ENCODE assay signal across 21 cellular contexts in genomic region chr12:132581348-132582057, GRCh38. TPM values are rescaled to one million over a fixed set of nuclear protein-coding genes. Genes with fewer than 3 reads are reported as not detected.
DNase-seq lines count a peak whose midpoint lies in the region; ATAC-seq and TF ChIP-seq lines count a peak whose summit lies in the region.
"Had no signal": no experiment of that assay in that cellular context is flagged by ENCODE, and none has a peak within 500 bp of the region (broad histone marks: within the 10 kb centered on the region; RNA-seq: fewer than 3 reads in every experiment).

No MANE protein-coding gene starts in this region.

- peak overlapping the region; percentile 90 for H3K4me2 ChIP-seq in GM23338
- no peak overlapping the region for H3K4me2 ChIP-seq in SK-N-SH

- ATAC-seq in GM23338 (peak; percentile 10), GM18498 (IDR thresholded peaks at IDR 0.05; ENCODE audit: unreplicated experiment) (no peak)
- ATAC-seq in stimulated activated memory B cell treated with anti-CD40 and anti-IgM and Interleukin-4, amounts not matched to agents 10 μg/mL and 1 μg/mL and 100 μg/mL, for 72 hours = no peak
- ATAC-seq: GM12878 had no signal

- TF ChIP-seq CTCF in GM23338 (conservative IDR thresholded peaks at IDR 0.05; ENCODE audit: low read depth in 2 of 2) (no peak), HEK293 (tag by site-specific recombination; IDR thresholded peaks at IDR 0.05) (no peak), esophagus muscularis mucosa (IDR thresholded peaks at IDR 0.05) (no peak), SK-N-SH (IDR thresholded peaks at IDR 0.05) (no peak)

- H3K36me3 Mint-ChIP-seq in GM23338 (ENCODE audit: low read depth) = peaks cover 22% of the 10 kb centered on the region
- peaks cover 74% of the 10 kb centered on the region for H3K36me3 Mint-ChIP-seq in stimulated activated memory B cell treated with anti-CD40 and anti-IgM and Interleukin-4, amounts not matched to agents 10 μg/mL and 1 μg/mL and 100 μg/mL, for 72 hours

- POLR2A ChIA-PET in HEK293 (lab: Yijun Ruan, JAX) = no interaction called here
- POLR2A ChIA-PET in SK-N-SH (lab: Yijun Ruan, JAX) = no interaction called here

- H3K4me3 ChIP-seq in GM23338 (peak overlapping the region; percentile 56), HEK293 (ENCODE audit: low read depth, low read length) (no peak overlapping the region), esophagus muscularis mucosa (peak overlapping the region in 2 of 4 donors; percentile 45 to 46), SK-N-SH (ENCODE audit: low read depth in 2 of 2, low read length in 1 of 2) (no peak overlapping the region)
- H3K4me3 ChIP-seq: GM12878, SJCRH30 had no signal

- H3K4me3 Mint-ChIP-seq in GM23338 = peak overlapping the region; percentile 59; the same call in 1 of the 3 replicates
- no peak overlapping the region for H3K4me3 Mint-ChIP-seq in stimulated activated memory B cell treated with anti-CD40 and anti-IgM and Interleukin-4, amounts not matched to agents 10 μg/mL and 1 μg/mL and 100 μg/mL, for 72 hours

- H3K27ac ChIP-seq in GM23338 (ENCODE audit: low read depth) (no peak overlapping the region), HEK293 (ENCODE audit: extremely low read depth, low read depth, low read length) (no peak overlapping the region), esophagus muscularis mucosa (replicated peaks in 1 of 4) (peak overlapping the region in 3 of 4 donors; percentile 56 to 78 (median 70)), SK-N-SH (ENCODE audit: low read depth in 2 of 2, low read length in 1 of 2) (no peak overlapping the region)
- H3K27ac ChIP-seq: Peyer's patch, SJCRH30 had no signal

- TF ChIP-seq POLR2A in esophagus muscularis mucosa (IDR thresholded peaks at IDR 0.05; ENCODE audit: low read depth) = no peak

- H3K9me3 ChIP-seq in HEK293 (ENCODE audit: control insufficient read depth, insufficient read depth, low read depth, low read length) (no peaks in the 10 kb centered on the region), esophagus muscularis mucosa (no peaks in the 10 kb centered on the region), SK-N-SH (no peaks in the 10 kb centered on the region)
- H3K9me3 ChIP-seq: BE2C, Peyer's patch, SJCRH30 had no signal

- H4K20me1 ChIP-seq in GM23338 (replicated peaks; ENCODE audit: insufficient read depth) (peaks cover 17% of the 10 kb centered on the region), SK-N-SH (ENCODE audit: insufficient read depth) (no peaks in the 10 kb centered on the region)

- H3F3A ChIP-seq in GM23338 (replicated peaks; ENCODE audit: low read depth) (peaks cover 17% of the 10 kb centered on the region), SK-N-SH (replicated peaks; ENCODE audit: insufficient read depth) (peaks cover 8% of the 10 kb centered on the region)

- TF ChIP-seq EP300 in esophagus muscularis mucosa (IDR thresholded peaks at IDR 0.05) = no peak
- no peak for TF ChIP-seq EP300 in SK-N-SH (IDR thresholded peaks at IDR 0.05; ENCODE audit: borderline replicate concordance in 1 of 2, low read depth in 1 of 2, low read length in 1 of 2)

- 75% methylated on average over 4 of the region's 17 CpGs for WGBS in esophagus muscularis mucosa
- WGBS in SK-N-SH (ENCODE audit: low lambda C conversion rate) = 94% methylated on average over 6 of the region's 17 CpGs

- H2AFZ ChIP-seq in GM23338 (no peak overlapping the region), SK-N-SH (ENCODE audit: low read depth) (no peak overlapping the region)

- H3K36me3 ChIP-seq in GM23338 (ENCODE audit: insufficient read depth) = no peaks in the 10 kb centered on the region
- H3K36me3 ChIP-seq in HEK293 (ENCODE audit: control insufficient read depth in 2 of 2, insufficient read depth in 1 of 2, low read length in 2 of 2) = peaks cover 0 to 35% of the 10 kb centered on the region in 2 experiments; a peak in 2 of 3 replicates
- peaks cover 0 to 76% (median 62%) of the 10 kb centered on the region in 4 donors for H3K36me3 ChIP-seq in esophagus muscularis mucosa
- peaks cover 0 to 31% of the 10 kb centered on the region in 2 experiments for H3K36me3 ChIP-seq in SK-N-SH (replicated peaks in 1 of 2; ENCODE audit: control insufficient read depth in 1 of 2, insufficient read depth in 2 of 2, low read length in 1 of 2)
- H3K36me3 ChIP-seq: BE2C had no signal

- no peak overlapping the region for H3K27ac Mint-ChIP-seq in GM23338
- no peak overlapping the region for H3K27ac Mint-ChIP-seq in stimulated activated memory B cell treated with anti-CD40 and anti-IgM and Interleukin-4, amounts not matched to agents 10 μg/mL and 1 μg/mL and 100 μg/mL, for 72 hours

- H3K79me2 ChIP-seq in GM23338 (replicated peaks; ENCODE audit: insufficient read depth) = no peaks in the 10 kb centered on the region
- no peaks in the 10 kb centered on the region for H3K79me2 ChIP-seq in SK-N-SH (ENCODE audit: insufficient read depth)

- intact Hi-C loops in esophagus muscularis mucosa (cut with DNase I) = no loop called here

- peaks cover 3% of the 10 kb centered on the region; the same call in 1 of the 3 replicates for H3K9me3 Mint-ChIP-seq in GM23338
- no peaks in the 10 kb centered on the region for H3K9me3 Mint-ChIP-seq in stimulated activated memory B cell treated with anti-CD40 and anti-IgM and Interleukin-4, amounts not matched to agents 10 μg/mL and 1 μg/mL and 100 μg/mL, for 72 hours

- CTCF ChIA-PET in HEK293 (lab: Yijun Ruan, JAX) (no interaction called here), SK-N-SH (lab: Yijun Ruan, JAX) (interaction anchor here (1.0 to 3.2 kb wide), 3 partner anchors 10 to 33 kb away, joined by 3 to 12 read pairs (median 4); no protein-coding TSS in a partner anchor)

- H3K27me3 Mint-ChIP-seq in GM23338 (ENCODE audit: insufficient read depth, low read depth, poor library complexity) = peaks cover 50% of the 10 kb centered on the region
- H3K27me3 Mint-ChIP-seq in stimulated activated memory B cell treated with anti-CD40 and anti-IgM and Interleukin-4, amounts not matched to agents 10 μg/mL and 1 μg/mL and 100 μg/mL, for 72 hours = no peaks in the 10 kb centered on the region

- H3K27me3 ChIP-seq in GM23338 (ENCODE audit: insufficient read depth) (peaks cover 31% of the 10 kb centered on the region), esophagus muscularis mucosa (no peaks in the 10 kb centered on the region), SK-N-SH (ENCODE audit: insufficient read depth) (no peaks in the 10 kb centered on the region)
- H3K27me3 ChIP-seq: BE2C, Peyer's patch, SJCRH30 had no signal

- H3K4me1 ChIP-seq in GM23338 (ENCODE audit: insufficient read depth) (peaks cover 7% of the 10 kb centered on the region), HEK293 (ENCODE audit: control insufficient read depth, insufficient read depth, low read length) (no peaks in the 10 kb centered on the region), esophagus muscularis mucosa (peaks cover 0 to 34% (median 22%) of the 10 kb centered on the region in 4 donors), SK-N-SH (ENCODE audit: control insufficient read depth in 1 of 2, insufficient read depth in 2 of 2, low read depth in 1 of 2, low read length in 1 of 2) (no peaks in the 10 kb centered on the region)
- H3K4me1 ChIP-seq: BE2C, Peyer's patch, SJCRH30 had no signal

- DNase-seq in GM23338 (ENCODE audit: low spot score) = peak; percentile 26
- no peak for DNase-seq in esophagus muscularis mucosa (ENCODE audit: extremely low spot score)
- DNase-seq in iPS-NIHi11 (ENCODE audit: low spot score) = peak; percentile 51
- DNase-seq in SK-N-SH = no peak
- DNase-seq: BE2C, DMS79 treated with DMSO at 0.1 percent for 48 hours, KG1, NCI-H1092 treated with DMSO at 0.1 percent for 48 hours, NCI-H146, NCI-H2029 treated with DMSO at 0.1 percent for 48 hours, NCI-H345, NCI-H524, NCI-H82, Peyer's patch, SJCRH30 had no signal

- H3K9me2 ChIP-seq in GM23338 (ENCODE audit: insufficient read depth) (no peaks in the 10 kb centered on the region), SK-N-SH (no peaks in the 10 kb centered on the region)

- H3K9ac ChIP-seq in SK-N-SH = no peak overlapping the region

- TF ChIP-seq RAD21 in SK-N-SH (IDR thresholded peaks at IDR 0.05; ENCODE audit: low read length) = no peak

- H3K4me1 Mint-ChIP-seq in GM23338 = peaks cover 7% of the 10 kb centered on the region
- H3K4me1 Mint-ChIP-seq in stimulated activated memory B cell treated with anti-CD40 and anti-IgM and Interleukin-4, amounts not matched to agents 10 μg/mL and 1 μg/mL and 100 μg/mL, for 72 hours = no peaks in the 10 kb centered on the region

TF ChIP-seq in GM23338, 12 proteins besides CTCF, POLR2A, EP300 and RAD21 (continues in another document):
- TF ChIP-seq ZNF331 (CRISPR knock-in tag; IDR thresholded peaks at IDR 0.05; ENCODE audit: low read depth) (no peak), POLR2AphosphoS5 (IDR thresholded peaks at IDR 0.05; ENCODE audit: low read depth) (no peak), NANOG (IDR thresholded peaks at IDR 0.05; ENCODE audit: borderline replicate concordance) (no peak), EZH2phosphoT487 (IDR thresholded peaks at IDR 0.05; ENCODE audit: unreplicated experiment) (no peak), EZH2 (IDR thresholded peaks at IDR 0.05; ENCODE audit: low read depth, unreplicated experiment) (no peak)

TF ChIP-seq in HEK293, 187 proteins besides CTCF, POLR2A, EP300 and RAD21 (continues in another document):
- no peak for TF ChIP-seq ZNF664 (tag by site-specific recombination; IDR thresholded peaks at IDR 0.05)
- TF ChIP-seq, protein P1, sequence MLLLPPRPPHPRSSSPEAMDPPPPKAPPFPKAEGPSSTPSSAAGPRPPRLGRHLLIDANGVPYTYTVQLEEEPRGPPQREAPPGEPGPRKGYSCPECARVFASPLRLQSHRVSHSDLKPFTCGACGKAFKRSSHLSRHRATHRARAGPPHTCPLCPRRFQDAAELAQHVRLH (tag by site-specific recombination; IDR thresholded peaks at IDR 0.05) = no peak

TF ChIP-seq in SK-N-SH, 30 proteins besides CTCF, POLR2A, EP300 and RAD21 (continues in another document):
- TF ChIP-seq NFIC (IDR thresholded peaks at IDR 0.05; ENCODE audit: borderline replicate concordance) (no peak), SIN3A (IDR thresholded peaks at IDR 0.05; ENCODE audit: borderline replicate concordance, low read depth, low read length) (no peak)

RNA-seq across cellular contexts. Expression of gene LRCOL1, which starts 28.9 kb away (rescaled TPM):
- total RNA-seq in GM23338 (2014; rRNA removed; shearing (Covaris generic)) = 1.7 TPM in 1 of 2 replicates, not detected in the other
- polyA plus RNA-seq in GM23338 (2016; fragmentation: Nextera tagmentation; extraction: Ambion mirVana) = not detected in 2 replicates
- not detected for total RNA-seq in esophagus muscularis mucosa
- 0.44 and 1.1 TPM in 2 replicates for polyA plus RNA-seq in SK-N-SH (2012; rRNA removed)
- 0.04 and 0.10 TPM in 2 replicates for polyA plus RNA-seq in SK-N-SH (2012; cell fraction: cytosol; rRNA removed)
- polyA plus RNA-seq in SK-N-SH (2012; cell fraction: nucleus; rRNA removed) = 6.2 and 6.7 TPM in 2 replicates
- total RNA-seq: A673, GM12878, OCI-LY7, Peyer's patch, SJCRH30 had no signal
- polyA plus RNA-seq: GM12878 had no signal

RNA-seq across cellular contexts. Expression of gene P2RX2, which starts 37.1 kb away (rescaled TPM):
- total RNA-seq in GM23338 (2014; rRNA removed; shearing (Covaris generic)) = 1.7 and 3.0 TPM in 2 replicates
- polyA plus RNA-seq in GM23338 (2016; fragmentation: Nextera tagmentation; extraction: Ambion mirVana) = 1.1 and 2.3 TPM in 2 replicates
- 1 to 10 TPM; 1.7 to 4.1 (median 3.7) TPM for total RNA-seq in esophagus muscularis mucosa
- polyA plus RNA-seq in SK-N-SH (2012; rRNA removed) = 0.03 TPM in 1 of 2 replicates, not detected in the other
- polyA plus RNA-seq in SK-N-SH (2012; cell fraction: cytosol; rRNA removed) = not detected in 2 replicates
- polyA plus RNA-seq in SK-N-SH (2012; cell fraction: nucleus; rRNA removed) = 0.02 and 0.15 TPM in 2 replicates
- total RNA-seq: A673, GM12878, OCI-LY7, SJCRH30 had no signal
- polyA plus RNA-seq: GM12878 had no signal

Comparison
In these comparisons a context has a peak if more than half of its experiments do, and no peak if none do; other contexts are left out.
1. DNase-seq: peak in GM23338 (single experiment) and iPS-NIHi11 (single experiment); none in esophagus muscularis mucosa (single experiment) and SK-N-SH (single experiment).
2. H3K27ac ChIP-seq: peak in esophagus muscularis mucosa (3 of 4); none in GM23338 (single experiment), HEK293 (single experiment) and SK-N-SH (0 of 2).